In genomic region chr9:103335461-103335860, GRCh38 we compare ENCODE assay signal across 33 cellular contexts.
"Had no signal": no experiment of that assay in that cellular context is flagged by ENCODE, and none has a peak within 500 bp of the region (broad histone marks: within the 10 kb centered on the region; RNA-seq: fewer than 3 reads in every experiment).

No MANE protein-coding gene starts in this region.

- H3K27me3 Mint-ChIP-seq: T-cell had no signal

- DNase-seq: Karpas-422, MM.1S, MV-4-11, NCI-H1092, NCI-H1105, NCI-H1417 treated with DMSO at 0.1 percent for 48 hours, NCI-H1436 treated with DMSO at 0.1 percent for 48 hours, NCI-H1694, NCI-H187, NCI-H1930, NCI-H2029 treated with DMSO at 0.1 percent for 48 hours, NCI-H2081 treated with DMSO at 0.1 percent for 48 hours, NCI-H2107, NCI-H2171, NCI-H226, NCI-H446 treated with DMSO at 0.1 percent for 48 hours, NCI-H510A, NCI-H524, NCI-H526, NCI-H69, NCI-H748 treated with DMSO at 0.1 percent for 48 hours, NCI-H82, PC-9, SHP77, SIG-M5, SJCRH30, T-cell had no signal

- H3K36me3 Mint-ChIP-seq: T-cell had no signal

- H3K27ac ChIP-seq: PC-9, RWPE1, SJCRH30, SK-N-MC had no signal

- H3K4me1 Mint-ChIP-seq: T-cell had no signal

- H3K4me1 ChIP-seq: SJCRH30 had no signal

- ATAC-seq: Panc1, Right ventricle myocardium inferior, SK-N-SH treated with all-trans-retinoic acid at 6 μM for 48 hours, T-cell had no signal

- H2AFZ ChIP-seq: PC-9 had no signal

- H3K9me3 ChIP-seq: SJCRH30 had no signal

- H3K4me2 ChIP-seq: PC-9 had no signal

- H3K27ac Mint-ChIP-seq: T-cell had no signal

- H3K4me3 Mint-ChIP-seq: T-cell had no signal

- FAIRE-seq: RCC 7860 had no signal

- H3K4me3 ChIP-seq: PC-9, SJCRH30, SK-N-MC had no signal

- H3K27me3 ChIP-seq: SJCRH30 had no signal

- H3K36me3 ChIP-seq: SJCRH30 had no signal
